In the genomic region with DNA sequence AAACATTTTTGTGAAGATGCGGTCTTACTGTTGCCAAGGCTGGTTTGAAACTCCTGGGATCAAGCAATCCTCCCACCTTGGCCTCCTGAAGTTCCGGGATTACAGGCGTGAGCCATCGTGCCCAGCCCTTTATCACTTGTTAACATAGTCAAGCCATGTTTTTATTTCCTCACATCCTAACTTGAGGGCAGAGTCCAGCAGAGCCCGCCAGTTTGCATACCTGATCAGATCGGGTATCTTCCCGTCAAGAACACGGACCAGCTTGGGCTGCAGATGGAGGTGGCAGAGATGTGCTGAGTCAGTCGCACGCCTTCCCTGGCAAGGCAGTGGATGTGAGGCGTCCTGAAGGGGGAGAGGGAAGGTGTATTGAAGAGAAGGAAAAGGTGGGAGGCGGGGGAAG, we compare ENCODE assay signal across 28 cellular contexts.
"Had no signal": no experiment of that assay in that cellular context is flagged by ENCODE, and none has a peak within 500 bp of the region (broad histone marks: within the 10 kb centered on the region; RNA-seq: fewer than 3 reads in every experiment).

No MANE protein-coding gene starts in this region.

- ATAC-seq: effector memory CD8-positive, alpha-beta T cell; esophagus mucosa; foreskin keratinocyte; gastrocnemius medialis; gastroesophageal sphincter; heart left ventricle; heart right ventricle had no signal

- H3K27ac ChIP-seq: colonic mucosa, coronary artery, dorsolateral prefrontal cortex, epithelial cell of prostate, esophagus muscularis mucosa, esophagus squamous epithelium, foreskin keratinocyte, gastrocnemius medialis, gastroesophageal sphincter, heart left ventricle, heart right ventricle had no signal

- FAIRE-seq: colon, endometrium, endothelial cell of umbilical vein, frontal cortex had no signal

- H3K27me3 ChIP-seq: colonic mucosa, dorsolateral prefrontal cortex, esophagus muscularis mucosa, esophagus squamous epithelium, foreskin keratinocyte, gastrocnemius medialis, gastroesophageal sphincter, heart left ventricle, heart right ventricle had no signal

- H3K4me3 ChIP-seq: colonic mucosa, coronary artery, dorsolateral prefrontal cortex, esophagus muscularis mucosa, esophagus squamous epithelium, gastrocnemius medialis, gastroesophageal sphincter, heart left ventricle, heart right ventricle had no signal

- H3K36me3 ChIP-seq: colonic mucosa, esophagus muscularis mucosa, esophagus squamous epithelium, gastrocnemius medialis, gastroesophageal sphincter, heart left ventricle, heart right ventricle had no signal

- H3K9me3 ChIP-seq: colonic mucosa, esophagus muscularis mucosa, esophagus squamous epithelium, gastrocnemius medialis, gastroesophageal sphincter, heart left ventricle, heart right ventricle had no signal

- DNase-seq: colonic mucosa; cortex of kidney; dermis blood vessel endothelial cell; dorsolateral prefrontal cortex; effector CD4-positive, alpha-beta T cell; effector CD8-positive, alpha-beta T cell; effector memory CD4-positive, alpha-beta T cell; effector memory CD8-positive, alpha-beta T cell; endodermal cell; erythroblast; esophagus squamous epithelium; foreskin fibroblast; foreskin keratinocyte; foreskin melanocyte; gastrocnemius medialis; glutamatergic neuron; head of caudate nucleus; heart left ventricle; heart right ventricle had no signal

- H3K4me1 ChIP-seq: colonic mucosa, esophagus muscularis mucosa, esophagus squamous epithelium, foreskin keratinocyte, gastrocnemius medialis, gastroesophageal sphincter, heart left ventricle, heart right ventricle had no signal
